Comparison of ENCODE assay signal across 8 cellular contexts in genomic region chr10:99658622-99659030, GRCh38. TPM values are rescaled to one million over a fixed set of nuclear protein-coding genes. Genes with fewer than 3 reads are reported as not detected.
DNase-seq lines count a peak whose midpoint lies in the region; ATAC-seq and TF ChIP-seq lines count a peak whose summit lies in the region.

No MANE protein-coding gene starts in this region.

- H3K4me2 ChIP-seq in Karpas-422 (ENCODE audit: low read depth, low read length, poor library complexity, severe bottlenecking) = peak overlapping the region; percentile 89
- H3K4me2 ChIP-seq in fibroblast of lung (ENCODE audit: extremely low read depth, insufficient read depth, low read length) = peak overlapping the region; percentile 77

- no peaks in the 10 kb centered on the region for H3K9me2 ChIP-seq in Karpas-422 (replicated peaks; ENCODE audit: insufficient read depth, low read length)

- 29% methylated on average over 24 of the region's 24 CpGs for WGBS in thymus

- H2AFZ ChIP-seq in Karpas-422 (ENCODE audit: low read length) (peak overlapping the region; percentile 92), fibroblast of lung (ENCODE audit: low read length) (peak overlapping the region; percentile 98)

- peak overlapping the region; percentile 54 for H3K27ac Mint-ChIP-seq in neural crest cell (ENCODE audit: unreplicated experiment)

- TF ChIP-seq CTCF in fibroblast of lung (conservative IDR thresholded peaks at IDR 0.05 in 1 of 2, IDR thresholded peaks at IDR 0.05 in 1 of 2; ENCODE audit: low read depth in 1 of 2, low read length in 2 of 2) (no peak), neural crest cell (conservative IDR thresholded peaks at IDR 0.05) (no peak)

- ATAC-seq in HG03139 (IDR thresholded peaks at IDR 0.05; ENCODE audit: unreplicated experiment) = no peak
- no peak for ATAC-seq in HG03442 (IDR thresholded peaks at IDR 0.05; ENCODE audit: unreplicated experiment)

- no peaks in the 10 kb centered on the region; the same call in 1 of the 2 replicates for H3K36me3 ChIP-seq in Karpas-422 (ENCODE audit: insufficient read depth, low read length)
- no peaks in the 10 kb centered on the region for H3K36me3 ChIP-seq in fibroblast of lung (ENCODE audit: control insufficient read depth, insufficient read depth, low read length)
- H3K36me3 ChIP-seq in thymus (ENCODE audit: control insufficient read depth, insufficient read depth) = no peaks in the 10 kb centered on the region

- H3K4me1 Mint-ChIP-seq in neural crest cell = peaks cover 18% of the 10 kb centered on the region

- H3K27me3 ChIP-seq in Karpas-422 (ENCODE audit: low read length) (no peaks in the 10 kb centered on the region), fibroblast of lung (ENCODE audit: control insufficient read depth, insufficient read depth, low read length) (no peaks in the 10 kb centered on the region), thymus (ENCODE audit: control insufficient read depth, insufficient read depth) (peaks cover 4% of the 10 kb centered on the region)

- no peaks in the 10 kb centered on the region for H3K9me3 ChIP-seq in Karpas-422 (ENCODE audit: low read length)
- no peaks in the 10 kb centered on the region for H3K9me3 ChIP-seq in fibroblast of lung (ENCODE audit: control insufficient read depth, insufficient read depth, low read depth, low read length)
- no peaks in the 10 kb centered on the region for H3K9me3 ChIP-seq in thymus (ENCODE audit: control insufficient read depth)

- H3K4me3 Mint-ChIP-seq in neural crest cell = peak overlapping the region; percentile 85

- H3K4me3 ChIP-seq in Karpas-422 (ENCODE audit: low read length) (peak overlapping the region; percentile 87), fibroblast of lung (replicated peaks in 1 of 4; ENCODE audit: control extremely low read depth in 1 of 4, insufficient read depth in 1 of 4, low read depth in 3 of 4, low read length in 4 of 4) (peak overlapping the region; percentile 85 to 99 (median 87)), thymus (ENCODE audit: low read length) (peak overlapping the region; percentile 76)

- H4K20me1 ChIP-seq in Karpas-422 (ENCODE audit: insufficient read depth, low read depth, low read length) = no peaks in the 10 kb centered on the region
- H4K20me1 ChIP-seq in fibroblast of lung (ENCODE audit: control insufficient read depth, extremely low read depth, insufficient read depth, low read length) = no peaks in the 10 kb centered on the region

- H3K27me3 Mint-ChIP-seq in neural crest cell (ENCODE audit: low read depth) = peaks cover 35% of the 10 kb centered on the region

- H3K27ac ChIP-seq in Karpas-422 (ENCODE audit: low read length) (no peak overlapping the region), fibroblast of lung (ENCODE audit: insufficient read depth, low read length) (peak overlapping the region; percentile 90), thymus (ENCODE audit: low read depth) (peak overlapping the region; percentile 71)

- H3K79me2 ChIP-seq in Karpas-422 (ENCODE audit: low read length) (peaks cover 16% of the 10 kb centered on the region; the same call in 1 of the 2 replicates), fibroblast of lung (ENCODE audit: control insufficient read depth, insufficient read depth, low read length) (peaks cover 14% of the 10 kb centered on the region)

- no peaks in the 10 kb centered on the region for H3K9me3 Mint-ChIP-seq in neural crest cell

- peak overlapping the region; percentile 55 for H3K9ac ChIP-seq in Karpas-422 (ENCODE audit: low read length)
- H3K9ac ChIP-seq in fibroblast of lung (ENCODE audit: insufficient read depth, low read length) = peak overlapping the region; percentile 97

- H3K36me3 Mint-ChIP-seq in neural crest cell (ENCODE audit: low read depth) = no peaks in the 10 kb centered on the region

- H3K4me1 ChIP-seq in Karpas-422 (ENCODE audit: low read length) = peaks cover 19% of the 10 kb centered on the region
- H3K4me1 ChIP-seq in fibroblast of lung (ENCODE audit: control insufficient read depth, extremely low read depth, insufficient read depth, low read length) = no peaks in the 10 kb centered on the region
- peaks cover 9% of the 10 kb centered on the region for H3K4me1 ChIP-seq in thymus (ENCODE audit: control insufficient read depth, insufficient read depth, low read length)

- DNase-seq in DMS53 (lab: John Stamatoyannopoulos, UW) (peak; percentile 72), Karpas-422 (no peak), fibroblast of lung (ENCODE audit: low read depth in 2 of 2) (peak in 1 of 2 donors; percentile 71), neural crest cell (ENCODE audit: low read depth, low spot score) (peak; percentile 4)
- peak; percentile 82 for DNase-seq in activated CD8-positive, alpha-beta memory T cell treated with anti-CD3 and anti-CD28 coated beads, Interleukin-2, amount 50 U/mL, for 48 hours

RNA-seq across cellular contexts. Expression of gene ENTPD7, which starts 0.7 kb away (rescaled TPM):
- total RNA-seq in Karpas-422 (2014; rRNA removed; shearing (Covaris generic); ENCODE audit: low replicate concordance) = 4.9 TPM in 2 replicates
- 13.6 and 28.9 TPM in 2 replicates for total RNA-seq in fibroblast of lung
- polyA plus RNA-seq in fibroblast of lung = 12.1 and 17.3 TPM in 2 replicates
- 6.1 and 8.2 TPM in 2 replicates for polyA plus RNA-seq in fibroblast of lung (2012)
- 12.4 and 15.6 TPM in 2 replicates for polyA minus RNA-seq in fibroblast of lung (ENCODE audit: low replicate concordance)
- total RNA-seq in neural crest cell = 23.9 and 24.9 TPM in 2 replicates
- 1.4 TPM for polyA plus RNA-seq in thymus

RNA-seq across cellular contexts. Expression of gene SLC25A28, which starts 38.4 kb away (rescaled TPM):
- 32.9 and 36.4 TPM in 2 replicates for total RNA-seq in Karpas-422 (2014; rRNA removed; shearing (Covaris generic); ENCODE audit: low replicate concordance)
- total RNA-seq in fibroblast of lung = 22.6 and 30.7 TPM in 2 replicates
- polyA plus RNA-seq in fibroblast of lung = 19.8 and 22.4 TPM in 2 replicates
- polyA plus RNA-seq in fibroblast of lung (2012) = 20.7 and 25.2 TPM in 2 replicates
- 39.6 and 43.1 TPM in 2 replicates for polyA minus RNA-seq in fibroblast of lung (ENCODE audit: low replicate concordance)
- 28.4 and 40.2 TPM in 2 replicates for total RNA-seq in neural crest cell
- 173 TPM for polyA plus RNA-seq in thymus
